ENCODE assay signal across 9 cellular contexts in the genomic region with DNA sequence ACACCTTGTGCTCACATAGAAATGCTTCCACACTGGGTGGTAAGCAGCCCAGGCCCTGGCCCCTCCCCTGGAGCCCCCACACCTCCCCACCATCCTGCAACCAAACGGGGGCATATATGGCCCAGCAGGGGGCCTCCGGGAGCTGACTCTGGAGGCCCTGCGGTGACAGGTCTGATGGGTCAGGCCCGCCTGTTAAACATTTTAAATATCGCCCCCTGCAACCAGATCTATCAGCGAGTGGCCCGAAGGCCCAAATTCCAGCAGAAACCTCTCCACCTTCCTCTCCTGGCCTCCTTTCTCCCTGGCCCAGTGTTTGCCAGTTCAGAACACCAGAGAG. TPM values are rescaled to one million over a fixed set of nuclear protein-coding genes. Genes with fewer than 3 reads are reported as not detected.
A peak's percentile ranks its signal among the peaks of the same experiment; 100 is the strongest.
DNase-seq lines count a peak whose midpoint lies in the region; ATAC-seq, FAIRE-seq and TF ChIP-seq lines count a peak whose summit lies in the region.
"Had no signal": no experiment of that assay in that cellular context is flagged by ENCODE, and none has a peak within 500 bp of the region (broad histone marks: within the 10 kb centered on the region; RNA-seq: fewer than 3 reads in every experiment).

No MANE protein-coding gene starts in this region.

- H3K9ac ChIP-seq in GM12878 (ENCODE audit: control insufficient read depth, insufficient read depth, low read length), result no peak overlapping the region

- H3K27ac ChIP-seq in GM12878 (ENCODE audit: control insufficient read depth, insufficient read depth), result no peak overlapping the region

- no peaks in the 10 kb centered on the region for H4K20me1 ChIP-seq in GM12878 (ENCODE audit: control insufficient read depth, insufficient read depth)

- H3K27me3 ChIP-seq in GM12878 (replicated peaks in 1 of 2; ENCODE audit: control insufficient read depth in 2 of 2, insufficient read depth in 2 of 2, low read length in 1 of 2), result no peaks in the 10 kb centered on the region

- H3K4me1 ChIP-seq in GM12878 (ENCODE audit: control insufficient read depth, insufficient read depth, low read length), result no peaks in the 10 kb centered on the region
- H3K4me1 ChIP-seq in mucosa of descending colon (ENCODE audit: low read depth), result no peaks in the 10 kb centered on the region

- WGBS in GM12878 (ENCODE audit: insufficient coverage, insufficient replicate concordance, low lambda C conversion rate, missing lambda C conversion rate), result 83% methylated on average over 7 of the region's 7 CpGs

- no peak for DNase-seq in D721Med (ENCODE audit: insufficient read length, low spot score)
- no peak for DNase-seq in GM12878 (ENCODE audit: low read depth, low spot score)
- DNase-seq in mucosa of descending colon, result peak in 1 of 3 donors; percentile 41
- no peak for DNase-seq in NOMO-1 (lab: John Stamatoyannopoulos, UW; ENCODE audit: unreplicated experiment in 2 of 2)
- DNase-seq in SKM-1 treated with dmso at 0.1 percent for 144 hours (lab: John Stamatoyannopoulos, UW; ENCODE audit: unreplicated experiment), result no peak
- DNase-seq in midbrain (lab: John Stamatoyannopoulos, UW), result no peak
- DNase-seq in globus pallidus (ENCODE audit: low spot score), result no peak

- POLR2A ChIA-PET in GM12878 (lab: Charles Lee), result no interaction called here

- ATAC-seq in HG03280 (IDR thresholded peaks at IDR 0.05; ENCODE audit: unreplicated experiment) (peak; percentile 51), GM12878 (peak; percentile 91), mucosa of descending colon (peak; percentile 52)

- RAD21 ChIA-PET in GM12878 (lab: Charles Lee; ENCODE audit: unreplicated experiment), result interaction anchor here (0.6 to 1.7 kb wide), 3 partner anchors 17 to 163 kb away, joined by 3 read pairs; no protein-coding TSS in a partner anchor

- intact Hi-C loops in GM12878 (cut with micrococcal nuclease; ENCODE audit: unreplicated experiment), result loop anchor here (5.0 kb wide), 1 partner anchor 107 kb away; no protein-coding TSS in a partner anchor
- intact Hi-C loops in mucosa of descending colon (cut with DNase I, micrococcal nuclease), result no loop called here

- TF ChIP-seq RAD21 in GM12878 (IDR thresholded peaks at IDR 0.05; ENCODE audit: insufficient read depth, low read depth, low read length), result peak; percentile 75

- H3K36me3 ChIP-seq in GM12878 (ENCODE audit: control insufficient read depth in 2 of 2, insufficient read depth in 2 of 2, low read length in 1 of 2) (no peaks in the 10 kb centered on the region), mucosa of descending colon (ENCODE audit: low read depth) (no peaks in the 10 kb centered on the region)

- H2AFZ ChIP-seq in GM12878 (ENCODE audit: control insufficient read depth, low read depth, low read length), result no peak overlapping the region

- no peak for TF ChIP-seq POLR2A in GM12878 (IDR thresholded peaks at IDR 0.05; ENCODE audit: low read depth, low read length)

- H3K4me3 ChIP-seq in GM12878 (no peak overlapping the region), mucosa of descending colon (no peak overlapping the region)

- BruUV-seq in GM12878 (replicated peaks; lab: Mats Ljungman, UMichigan), result no TSS peak

- CTCF ChIA-PET in GM12878 (lab: Yijun Ruan, JAX), result interaction anchor here (1.3 to 2.7 kb wide), 8 partner anchors 20 to 227 kb away, joined by 3 to 9 read pairs (median 6); no protein-coding TSS in a partner anchor

- TF ChIP-seq EP300 in GM12878 (IDR thresholded peaks at IDR 0.05; ENCODE audit: borderline replicate concordance in 1 of 2, control insufficient read depth in 1 of 2, low read depth in 2 of 2, low read length in 2 of 2), result no peak

- FAIRE-seq in D721Med (lab: Jason Lieb, UNC) (no peak), GM12878 (lab: Jason Lieb, UNC) (no peak)
- FAIRE-seq: colon had no signal

- SMC1A ChIA-PET in GM12878 (lab: Charles Lee; ENCODE audit: uncharacterized antibody, unreplicated experiment), result interaction anchor here (0.7 to 1.3 kb wide), 4 partner anchors 12 to 223 kb away, joined by 3 to 4 read pairs (median 4); no protein-coding TSS in a partner anchor

- H3K9me3 ChIP-seq in GM12878 (replicated peaks; ENCODE audit: control insufficient read depth, insufficient read depth, low read length) (peaks cover 7% of the 10 kb centered on the region; the same call in 1 of the 3 replicates), mucosa of descending colon (peaks cover 6% of the 10 kb centered on the region)

- in situ Hi-C loops in GM12878 (cut with MboI), result no loop called here

- TF ChIP-seq CTCF in D721Med (IDR thresholded peaks at IDR 0.05; ENCODE audit: insufficient read depth, missing control alignments), result peak; percentile 1
- TF ChIP-seq CTCF in GM12878 (IDR thresholded peaks at IDR 0.05 in 2 of 3, conservative IDR thresholded peaks at IDR 0.05 in 1 of 3; ENCODE audit: control insufficient read depth in 2 of 3, extremely low read depth in 1 of 3, insufficient read depth in 1 of 3, low read depth in 3 of 3, low read length in 3 of 3), result peak; percentile 39 to 65 (median 48)
- no peak for TF ChIP-seq CTCF in mucosa of descending colon (IDR thresholded peaks at IDR 0.05)

- H3K4me2 ChIP-seq in GM12878 (ENCODE audit: control insufficient read depth, insufficient read depth), result no peak overlapping the region

- H3K79me2 ChIP-seq in GM12878 (ENCODE audit: control insufficient read depth, insufficient read depth, low read length), result no peaks in the 10 kb centered on the region

TF ChIP-seq in GM12878, 131 proteins besides CTCF, POLR2A, EP300 and RAD21:
- TF ChIP-seq SMC3 (IDR thresholded peaks at IDR 0.05; ENCODE audit: borderline replicate concordance, low read length) (peak; percentile 60; the same call in 1 of the 2 replicates), WRNIP1 (IDR thresholded peaks at IDR 0.05; ENCODE audit: borderline replicate concordance, low read depth, low read length) (no peak), SIX5 (IDR thresholded peaks at IDR 0.05; ENCODE audit: low read depth, low read length, severe bottlenecking) (no peak), YY1 (IDR thresholded peaks at IDR 0.05; ENCODE audit: low read depth, low read length) (0 out of 2 replicates have a peak, but pooled peaks have one; percentile 20), RUNX3 (IDR thresholded peaks at IDR 0.05; ENCODE audit: low read length) (0 out of 2 replicates have a peak, but pooled peaks have one; percentile 30), RB1 (IDR thresholded peaks at IDR 0.05; ENCODE audit: borderline replicate concordance) (no peak), ZNF207 (IDR thresholded peaks at IDR 0.05; ENCODE audit: borderline replicate concordance) (no peak)
- TF ChIP-seq, protein P1, sequence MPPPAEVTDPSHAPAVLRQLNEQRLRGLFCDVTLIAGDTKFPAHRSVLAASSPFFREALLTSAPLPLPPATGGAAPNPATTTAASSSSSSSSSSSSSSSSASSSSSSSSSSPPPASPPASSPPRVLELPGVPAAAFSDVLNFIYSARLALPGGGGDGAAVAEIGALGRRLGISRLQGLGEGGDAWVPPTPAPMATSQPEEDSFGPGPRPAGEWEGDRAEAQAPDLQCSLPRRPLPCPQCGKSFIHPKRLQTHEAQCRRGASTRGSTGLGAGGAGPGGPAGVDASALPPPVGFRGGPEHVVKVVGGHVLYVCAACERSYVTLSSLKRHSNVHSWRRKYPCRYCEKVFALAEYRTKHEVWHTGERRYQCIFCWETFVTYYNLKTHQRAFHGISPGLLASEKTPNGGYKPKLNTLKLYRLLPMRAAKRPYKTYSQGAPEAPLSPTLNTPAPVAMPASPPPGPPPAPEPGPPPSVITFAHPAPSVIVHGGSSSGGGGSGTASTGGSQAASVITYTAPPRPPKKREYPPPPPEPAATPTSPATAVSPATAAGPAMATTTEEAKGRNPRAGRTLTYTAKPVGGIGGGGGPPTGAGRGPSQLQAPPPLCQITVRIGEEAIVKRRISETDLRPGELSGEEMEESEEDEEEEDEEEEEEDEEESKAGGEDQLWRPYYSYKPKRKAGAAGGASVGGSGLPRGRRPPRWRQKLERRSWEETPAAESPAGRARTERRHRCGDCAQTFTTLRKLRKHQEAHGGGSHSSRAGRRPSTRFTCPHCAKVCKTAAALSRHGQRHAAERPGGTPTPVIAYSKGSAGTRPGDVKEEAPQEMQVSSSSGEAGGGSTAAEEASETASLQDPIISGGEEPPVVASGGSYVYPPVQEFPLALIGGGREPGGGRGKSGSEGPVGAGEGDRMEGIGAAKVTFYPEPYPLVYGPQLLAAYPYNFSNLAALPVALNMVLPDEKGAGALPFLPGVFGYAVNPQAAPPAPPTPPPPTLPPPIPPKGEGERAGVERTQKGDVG (CRISPR knock-in tag; IDR thresholded peaks at IDR 0.05), result no peak

RNA-seq across cellular contexts. Expression of gene KATNAL1, which starts 48.0 kb away (rescaled TPM):
- 68.9 and 77.5 TPM in 2 replicates for total RNA-seq in GM12878 (2013; cell fraction: nucleolus; rRNA removed)
- total RNA-seq in GM12878 (2014; rRNA removed) (7.2 and 7.8 TPM in 2 replicates), GM12878 (2014; rRNA removed; fragmentation: Illumina TruSeq; extraction: Trizol) (15.2 and 16.4 TPM in 2 replicates), GM12878 (2021) (14.8 and 18.8 TPM in 2 replicates), mucosa of descending colon (10 to 100 TPM in 1 of 3 donors, 1 to 10 TPM in 2; 3.4 to 45.5 (median 5.8) TPM)
- 3.2 TPM for polyA plus RNA-seq in GM12878 (2011; ENCODE audit: low read depth)
- polyA plus RNA-seq in GM12878 (2011; rRNA removed) (6.5 and 11.8 TPM in 2 replicates), GM12878 (2014; fragmentation: Illumina TruSeq; extraction: Trizol) (13.5 and 18.4 TPM in 2 replicates), GM12878 (2014; fragmentation: Nextera tagmentation; extraction: Ambion mirVana) (1 to 10 TPM; 9.4 to 9.8 TPM), GM12878 (2014; rRNA removed) (5.9 and 6.6 TPM in 2 replicates), GM12878 (2016; fragmentation: Nextera tagmentation; extraction: Ambion mirVana) (10 to 100 TPM; 16.7 to 18.7 TPM)
- 2.5 and 2.6 TPM in 2 replicates for polyA plus RNA-seq in GM12878 (2011; cell fraction: cytosol; rRNA removed)
- polyA plus RNA-seq in GM12878 (2011; cell fraction: nucleus; rRNA removed), result 3.3 and 4.0 TPM in 2 replicates
- polyA plus RNA-seq in GM12878 (2012), result 4.5 and 5.6 TPM in 2 replicates
- 8.1 and 10.2 TPM in 2 replicates for polyA minus RNA-seq in GM12878 (2011; rRNA and poly(A)+ RNA removed)
- polyA minus RNA-seq in GM12878 (2011; cell fraction: cytosol; rRNA and poly(A)+ RNA removed), result 1.5 and 2.4 TPM in 2 replicates
- polyA minus RNA-seq in GM12878 (2011; cell fraction: nucleus; rRNA and poly(A)+ RNA removed), result 4.7 and 9.1 TPM in 2 replicates
